In the genomic region with DNA sequence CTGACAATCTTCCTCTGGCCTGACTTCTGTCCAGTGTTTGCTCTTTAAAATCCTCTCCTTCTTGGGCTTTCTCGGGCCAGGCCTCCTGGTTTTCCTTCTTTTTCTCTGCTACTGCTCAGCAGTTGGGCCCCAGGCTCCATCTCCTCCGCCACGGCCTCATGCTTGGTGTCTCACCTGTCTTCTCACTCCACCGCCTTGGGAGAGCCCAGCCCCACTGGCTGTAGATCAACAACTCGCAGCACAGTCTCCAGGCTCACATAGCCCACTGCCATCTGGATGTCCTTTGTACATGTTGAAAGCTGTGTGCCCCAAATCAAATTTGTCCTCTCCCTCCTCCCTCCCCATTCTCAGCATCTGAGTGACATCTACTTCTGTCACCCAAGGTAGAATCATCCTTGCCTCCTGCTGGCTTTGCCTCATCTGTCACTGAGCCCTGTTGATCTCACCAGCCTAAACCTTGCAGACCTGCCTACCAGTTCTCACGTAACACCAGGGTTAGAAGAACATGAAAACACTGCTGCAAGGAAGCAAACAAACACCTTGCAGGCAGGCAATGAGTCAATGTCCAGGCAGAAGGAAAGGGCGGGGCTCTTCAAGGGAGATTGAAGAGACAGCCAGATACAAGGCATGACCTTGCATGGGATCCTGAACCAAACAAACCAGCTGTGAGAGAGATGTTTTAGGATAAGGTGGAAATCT, we compare ENCODE assay signal across 28 cellular contexts.
DNase-seq lines count a peak whose midpoint lies in the region; ATAC-seq and TF ChIP-seq lines count a peak whose summit lies in the region.
"Had no signal": no experiment of that assay in that cellular context is flagged by ENCODE, and none has a peak within 500 bp of the region (broad histone marks: within the 10 kb centered on the region; RNA-seq: fewer than 3 reads in every experiment).

No MANE protein-coding gene starts in this region.

- peaks cover 10% of the 10 kb centered on the region for H3K36me3 Mint-ChIP-seq in activated CD4-positive, alpha-beta T cell treated with anti-CD3 and anti-CD28 coated beads, Interleukin-2, amount 10 ng/mL, durations not matched to agents 7 days and 5 days (ENCODE audit: low read depth)

- no peak overlapping the region for H3K4me3 Mint-ChIP-seq in activated CD4-positive, alpha-beta T cell treated with anti-CD3 and anti-CD28 coated beads, Interleukin-2, amount 10 ng/mL, durations not matched to agents 7 days and 5 days
- H3K4me3 Mint-ChIP-seq: activated naive CD4-positive, alpha-beta T cell treated with anti-CD3 and anti-CD28 coated beads, Interleukin-2, amount 10 ng/mL, durations not matched to agents 7 days and 5 days; B cell; immature natural killer cell; neural crest cell; stimulated activated naive CD8-positive, alpha-beta T cell treated with anti-CD3 and anti-CD28 coated beads, Interleukin-15, Interleukin-2, amounts not matched to agents 100 ng/mL and 50 ng/mL, for 24 hours had no signal

- H3K79me1 ChIP-seq in trophoblast cell (ENCODE audit: low read length): peaks cover 4% of the 10 kb centered on the region

- H3K27me3 ChIP-seq in PC-3 (ENCODE audit: low read length): no peaks in the 10 kb centered on the region
- no peaks in the 10 kb centered on the region for H3K27me3 ChIP-seq in trophoblast cell (ENCODE audit: insufficient read depth, low read length)
- H3K27me3 ChIP-seq: cardiac muscle cell, hepatocyte, spleen, tibial nerve had no signal

- no CpG with 5 or more reads among the region's 7 CpGs for WGBS in trophoblast cell (ENCODE audit: extremely low coverage, insufficient coverage, insufficient read length)

- no peaks in the 10 kb centered on the region for H3K9me2 ChIP-seq in PC-3 (replicated peaks; ENCODE audit: low read length)

- CTCF ChIA-PET in activated CD4-positive, alpha-beta T cell treated with anti-CD3 and anti-CD28 coated beads, Interleukin-2, amount 10 ng/mL, durations not matched to agents 7 days and 5 days (lab: Charles Lee): no interaction called here
- CTCF ChIA-PET in PC-3 (lab: Charles Lee): interaction anchor here (0.5 kb wide), 1 partner anchor 1469 kb away, joined by 5 read pairs; no protein-coding TSS in a partner anchor

- POLR2A ChIA-PET in activated CD4-positive, alpha-beta T cell treated with anti-CD3 and anti-CD28 coated beads, Interleukin-2, amount 10 ng/mL, durations not matched to agents 7 days and 5 days (lab: Charles Lee): no interaction called here
- POLR2A ChIA-PET in PC-3 (lab: Charles Lee; ENCODE audit: unreplicated experiment): no interaction called here

- H3K79me2 ChIP-seq in PC-3 (ENCODE audit: low read length) (peaks cover 48% of the 10 kb centered on the region), trophoblast cell (ENCODE audit: control insufficient read depth, insufficient read depth, low read length, poor library complexity) (peaks cover 4% of the 10 kb centered on the region)

- H4K20me1 ChIP-seq in PC-3 (ENCODE audit: low read length): no peaks in the 10 kb centered on the region; the same call in 1 of the 2 replicates

- no peak for DNase-seq in activated CD4-positive, alpha-beta T cell treated with anti-CD3 and anti-CD28 coated beads, Interleukin-2, amount 10 ng/mL, durations not matched to agents 7 days and 5 days
- DNase-seq in activated CD4-positive, alpha-beta T cell treated with anti-CD3 and anti-CD28 coated beads, Interleukin-2, amount 50 U/mL, for 48 hours: no peak
- DNase-seq in PC-3: peak; percentile 71
- no peak for DNase-seq in trophoblast cell
- no peak for DNase-seq in NCI-H1930 (lab: John Stamatoyannopoulos, UW)
- DNase-seq in NCI-H1417 (lab: John Stamatoyannopoulos, UW): no peak
- DNase-seq in NCI-H1092 (lab: John Stamatoyannopoulos, UW): no peak
- DNase-seq: activated naive CD4-positive, alpha-beta T cell treated with anti-CD3 and anti-CD28 coated beads, Interleukin-2, amount 10 ng/mL, durations not matched to agents 7 days and 5 days; amygdala; foreskin fibroblast; immature natural killer cell; MV-4-11; NCI-H1694 treated with DMSO at 0.1 percent for 48 hours; NCI-H2227 treated with DMSO at 0.1 percent for 48 hours; NCI-H82; Right ventricle myocardium superior; spleen; stimulated activated CD4-positive, alpha-beta T cell treated with anti-CD3 and anti-CD28 coated beads, Interleukin-4, amount 100 ng/mL, for 4 hours had no signal

- H2BK12ac ChIP-seq in trophoblast cell (ENCODE audit: low read length): no peak overlapping the region

- H3K27ac ChIP-seq in PC-3 (ENCODE audit: low read length): no peak overlapping the region; the same call in 1 of the 2 replicates
- H3K27ac ChIP-seq in trophoblast cell (ENCODE audit: low read depth, low read length): peak overlapping the region; percentile 65
- H3K27ac ChIP-seq: cardiac muscle cell, hepatocyte, KMS-11, spleen, tibial nerve had no signal

- H3K4me3 ChIP-seq in PC-3 (ENCODE audit: low read length) (no peak overlapping the region), trophoblast cell (ENCODE audit: low read depth, low read length) (no peak overlapping the region)
- H3K4me3 ChIP-seq: cardiac muscle cell, HAP-1, hepatocyte, spleen, tibial nerve had no signal

- no peaks in the 10 kb centered on the region for H3F3A ChIP-seq in PC-3 (ENCODE audit: low read length, unreplicated experiment)

- no peak overlapping the region for H2AK5ac ChIP-seq in trophoblast cell (ENCODE audit: low read length)

- no peak for TF ChIP-seq CTCF in PC-3 (conservative IDR thresholded peaks at IDR 0.05; ENCODE audit: low read depth, low read length)

- no peak overlapping the region for H3K23ac ChIP-seq in trophoblast cell (ENCODE audit: low read length)

- no peak overlapping the region for H4K12ac ChIP-seq in trophoblast cell (ENCODE audit: low read depth, low read length)

- H3K36me3 ChIP-seq in PC-3 (ENCODE audit: low read depth, low read length) (peaks cover 23% of the 10 kb centered on the region; the same call in 1 of the 2 replicates), trophoblast cell (ENCODE audit: control insufficient read depth in 1 of 2, insufficient read depth in 2 of 2, low read length in 2 of 2) (peaks cover 7 to 8% of the 10 kb centered on the region in 2 experiments)
- H3K36me3 ChIP-seq: cardiac muscle cell, HAP-1 had no signal

- no peaks in the 10 kb centered on the region for H3K27me3 Mint-ChIP-seq in activated CD4-positive, alpha-beta T cell treated with anti-CD3 and anti-CD28 coated beads, Interleukin-2, amount 10 ng/mL, durations not matched to agents 7 days and 5 days
- H3K27me3 Mint-ChIP-seq: activated naive CD4-positive, alpha-beta T cell treated with anti-CD3 and anti-CD28 coated beads, Interleukin-2, amount 10 ng/mL, durations not matched to agents 7 days and 5 days; B cell; stimulated activated naive CD8-positive, alpha-beta T cell treated with anti-CD3 and anti-CD28 coated beads, Interleukin-15, Interleukin-2, amounts not matched to agents 100 ng/mL and 50 ng/mL, for 24 hours had no signal

- peak overlapping the region; percentile 64 for H4K91ac ChIP-seq in trophoblast cell (ENCODE audit: low read depth, low read length)

- H3K4me1 ChIP-seq in PC-3 (ENCODE audit: insufficient read depth, low read length) (peaks cover 10% of the 10 kb centered on the region), trophoblast cell (ENCODE audit: control insufficient read depth in 1 of 2, insufficient read depth in 2 of 2, low read length in 2 of 2) (peaks cover 18 to 19% of the 10 kb centered on the region in 2 experiments)
- H3K4me1 ChIP-seq: HAP-1, spleen, tibial nerve had no signal

- H3K9ac ChIP-seq in PC-3 (ENCODE audit: low read length) (no peak overlapping the region), trophoblast cell (ENCODE audit: low read length) (no peak overlapping the region)
- H3K9ac ChIP-seq: KMS-11 had no signal

- H3K4me2 ChIP-seq in PC-3 (ENCODE audit: low read length): no peak overlapping the region
- no peak overlapping the region for H3K4me2 ChIP-seq in trophoblast cell (ENCODE audit: low read length)
- H3K4me2 ChIP-seq: hepatocyte, KMS-11 had no signal

- peak overlapping the region; percentile 17 for H4K8ac ChIP-seq in trophoblast cell (ENCODE audit: low read depth, low read length)

- peak overlapping the region; percentile 37 for H2BK5ac ChIP-seq in trophoblast cell (ENCODE audit: low read depth, low read length, poor library complexity)

- no peak overlapping the region for H2AFZ ChIP-seq in PC-3 (ENCODE audit: low read length)
- H2AFZ ChIP-seq in trophoblast cell (ENCODE audit: insufficient read depth, low read length, poor library complexity): no peak overlapping the region
- H2AFZ ChIP-seq: hepatocyte had no signal

- peak overlapping the region; percentile 68 for H3K27ac Mint-ChIP-seq in activated CD4-positive, alpha-beta T cell treated with anti-CD3 and anti-CD28 coated beads, Interleukin-2, amount 10 ng/mL, durations not matched to agents 7 days and 5 days
- H3K27ac Mint-ChIP-seq: activated naive CD4-positive, alpha-beta T cell treated with anti-CD3 and anti-CD28 coated beads, Interleukin-2, amount 10 ng/mL, durations not matched to agents 7 days and 5 days; B cell; immature natural killer cell; stimulated activated naive CD8-positive, alpha-beta T cell treated with anti-CD3 and anti-CD28 coated beads, Interleukin-15, Interleukin-2, amounts not matched to agents 100 ng/mL and 50 ng/mL, for 24 hours had no signal

- peaks cover 5% of the 10 kb centered on the region for H3K4me1 Mint-ChIP-seq in activated CD4-positive, alpha-beta T cell treated with anti-CD3 and anti-CD28 coated beads, Interleukin-2, amount 10 ng/mL, durations not matched to agents 7 days and 5 days
- H3K4me1 Mint-ChIP-seq: B cell had no signal

- H2BK120ac ChIP-seq in trophoblast cell (ENCODE audit: insufficient read depth, low read length, poor library complexity): peak overlapping the region; percentile 10

- H3K18ac ChIP-seq in trophoblast cell (ENCODE audit: low read length): peak overlapping the region; percentile 48

- H3K14ac ChIP-seq in trophoblast cell (ENCODE audit: low read length): peak overlapping the region; percentile 29

- H3K9me3 Mint-ChIP-seq in activated CD4-positive, alpha-beta T cell treated with anti-CD3 and anti-CD28 coated beads, Interleukin-2, amount 10 ng/mL, durations not matched to agents 7 days and 5 days: no peaks in the 10 kb centered on the region
- H3K9me3 Mint-ChIP-seq: activated naive CD4-positive, alpha-beta T cell treated with anti-CD3 and anti-CD28 coated beads, Interleukin-2, amount 10 ng/mL, durations not matched to agents 7 days and 5 days; immature natural killer cell; neural crest cell; stimulated activated naive CD8-positive, alpha-beta T cell treated with anti-CD3 and anti-CD28 coated beads, Interleukin-15, Interleukin-2, amounts not matched to agents 100 ng/mL and 50 ng/mL, for 24 hours had no signal

- no TSS peak for BruUV-seq in PC-3 (replicated peaks; lab: Mats Ljungman, UMichigan)

- intact Hi-C loops in PC-3 (cut with micrococcal nuclease): no loop called here

- H3K9me3 ChIP-seq in PC-3 (ENCODE audit: low read length): no peaks in the 10 kb centered on the region
- H3K9me3 ChIP-seq in trophoblast cell (ENCODE audit: insufficient read depth, low read depth, low read length): no peaks in the 10 kb centered on the region
- H3K9me3 ChIP-seq: HAP-1, spleen, tibial nerve had no signal

- H3K4ac ChIP-seq in trophoblast cell (ENCODE audit: low read depth, low read length): no peak overlapping the region

- ATAC-seq in PC-3 (peak; percentile 87), esophagus mucosa (peak; percentile 89)
- ATAC-seq: activated CD4-positive, CD25-positive, alpha-beta regulatory T cell treated with anti-CD3 and anti-CD28 coated beads, Interleukin-2, amount 50 U/mL, for 24 hours had no signal
